ENCODE assay signal across 8 cellular contexts in genomic region chr20:2156224-2156623, GRCh38.
"Had no signal": no experiment of that assay in that cellular context is flagged by ENCODE, and none has a peak within 500 bp of the region (broad histone marks: within the 10 kb centered on the region; RNA-seq: fewer than 3 reads in every experiment).

No MANE protein-coding gene starts in this region.

- DNase-seq: GDM1, GF-D8 had no signal

- FAIRE-seq: G401.6, GM12878, GM12891, GM12892, GM18507, GM19239 had no signal

- ATAC-seq: GM12878 had no signal

- H3K4me3 ChIP-seq: GM12878 had no signal
